Comparison of ENCODE assay signal across 29 cellular contexts in genomic region chr2:85723707-85724360, GRCh38. TPM values are rescaled to one million over a fixed set of nuclear protein-coding genes. Genes with fewer than 3 reads are reported as not detected.
DNase-seq lines count a peak whose midpoint lies in the region; ATAC-seq, FAIRE-seq and TF ChIP-seq lines count a peak whose summit lies in the region.
"Had no signal": no experiment of that assay in that cellular context is flagged by ENCODE, and none has a peak within 500 bp of the region (broad histone marks: within the 10 kb centered on the region; RNA-seq: fewer than 3 reads in every experiment).

No MANE protein-coding gene starts in this region.

- no peaks in the 10 kb centered on the region for H3K9me3 ChIP-seq in subcutaneous abdominal adipose tissue (ENCODE audit: control insufficient read depth in 5 of 5, low read length in 5 of 5)
- H3K9me3 ChIP-seq: mucosa of descending colon, transverse colon had no signal

- no peak for TF ChIP-seq POLR2A in GM12891 (IDR thresholded peaks at IDR 0.05; ENCODE audit: low read depth, low read length)

- no peak overlapping the region for H3K4me3 ChIP-seq in subcutaneous abdominal adipose tissue (ENCODE audit: low read depth in 1 of 5, low read length in 5 of 5)
- H3K4me3 ChIP-seq: mucosa of descending colon, PC-9, skin epidermis, transverse colon had no signal

- no peaks in the 10 kb centered on the region for H3K27me3 ChIP-seq in subcutaneous abdominal adipose tissue (ENCODE audit: control insufficient read depth in 5 of 5, insufficient read depth in 4 of 5, low read length in 5 of 5)

- peak overlapping the region; percentile 41 for H3K27ac ChIP-seq in subcutaneous abdominal adipose tissue (ENCODE audit: low read depth, low read length)
- H3K27ac ChIP-seq: PC-9, transverse colon had no signal

- H3K36me3 ChIP-seq in subcutaneous abdominal adipose tissue (ENCODE audit: control insufficient read depth in 5 of 5, insufficient read depth in 5 of 5, low read length in 5 of 5), result no peaks in the 10 kb centered on the region
- H3K36me3 ChIP-seq: transverse colon had no signal

- FAIRE-seq in GM12891 (lab: Jason Lieb, UNC), result no peak
- FAIRE-seq: H54 had no signal

- DNase-seq in EH (ENCODE audit: low read depth), result peak; percentile 87
- DNase-seq in amniotic epithelial cell (ENCODE audit: low read depth), result peak; percentile 44
- peak; percentile 72 for DNase-seq in hepatic stellate cell (ENCODE audit: low spot score)
- DNase-seq in COLO668 (lab: John Stamatoyannopoulos, UW; ENCODE audit: unreplicated experiment), result no peak
- no peak for DNase-seq in GM12891 (ENCODE audit: insufficient read length, low spot score)
- DNase-seq: activated B cell treated with CpG ODN at 0.5 μM for 24 hours; activated naive CD4-positive, alpha-beta T cell treated with anti-CD3 and anti-CD28 coated beads for 36 hours; activated T-cell treated with anti-CD3 and anti-CD28 coated beads, Interleukin-2, amount 50 U/mL, for 72 hours; amniotic stem cell; CD4-positive, alpha-beta memory T cell; islet precursor cell; left ventricle myocardium superior; mucosa of descending colon; NCI-H1105 treated with DMSO at 0.1 percent for 48 hours; NCI-H2029; NCI-H2227 treated with DMSO at 0.1 percent for 48 hours; NCI-H526 treated with DMSO at 0.1 percent for 48 hours; PC-9; SHP77; stimulated activated naive CD8-positive, alpha-beta T cell treated with anti-CD3 and anti-CD28 coated beads, Interleukin-15, amount 100 ng/mL, for 72 hours; T1000; transverse colon had no signal

- ATAC-seq in GM18873 (IDR thresholded peaks at IDR 0.05; ENCODE audit: low FRiP score, unreplicated experiment), result no peak
- ATAC-seq: activated T-cell treated with anti-CD3 and anti-CD28 coated beads, Interleukin-2, amount 50 U/mL, for 72 hours; esophagus mucosa; left ventricle myocardium superior; mucosa of descending colon; natural killer cell treated with Interleukin-12 subunit alpha and Interleukin-12 subunit beta and Interleukin-15 and Interleukin-18, amount 100 ng/mL, for 72 hours; stimulated activated naive CD8-positive, alpha-beta T cell treated with anti-CD3 and anti-CD28 coated beads, Interleukin-15, amount 100 ng/mL, for 72 hours had no signal

- H3K4me1 ChIP-seq in subcutaneous abdominal adipose tissue (ENCODE audit: control insufficient read depth in 5 of 5, insufficient read depth in 5 of 5, low read length in 5 of 5), result peaks cover 2 to 52% (median 48%) of the 10 kb centered on the region in 5 donors

- no peak overlapping the region for H3K9ac ChIP-seq in subcutaneous abdominal adipose tissue (ENCODE audit: low read length in 5 of 5)

TF ChIP-seq in GM12891, 5 proteins besides CTCF, POLR2A, EP300 and RAD21:
- TF ChIP-seq PAX5 (IDR thresholded peaks at IDR 0.05; ENCODE audit: insufficient read depth, low read length, severe bottlenecking) (no peak), POLR2AphosphoS5 (IDR thresholded peaks at IDR 0.05; ENCODE audit: low read depth, low read length) (no peak), SPI1 (IDR thresholded peaks at IDR 0.05; ENCODE audit: low read depth, low read length) (no peak)

RNA-seq across cellular contexts. Expression of gene GNLY, which starts 29.7 kb away (rescaled TPM):
- polyA plus RNA-seq in GM12891 (2012; ENCODE audit: low read depth, missing spikeins), result not detected
- polyA plus RNA-seq: AG04450 had no signal

RNA-seq across cellular contexts. Expression of gene ATOH8, which starts 30.0 kb away (rescaled TPM):
- polyA plus RNA-seq in GM12891 (2012; ENCODE audit: low read depth, missing spikeins), result 0.05 TPM
- polyA plus RNA-seq: CD4-positive, alpha-beta memory T cell had no signal

RNA-seq across cellular contexts. Expression of gene SFTPB, which starts 55.8 kb away (rescaled TPM):
- not detected for polyA plus RNA-seq in GM12891 (2012; ENCODE audit: low read depth, missing spikeins)
- polyA plus RNA-seq: AG04450; CD4-positive, alpha-beta memory T cell had no signal

Comparison
In these comparisons a context has a peak if more than half of its experiments do, and no peak if none do; other contexts are left out.
1. DNase-seq: peak in EH (single experiment), amniotic epithelial cell (single experiment) and hepatic stellate cell (single experiment); none in COLO668 (single experiment) and GM12891 (single experiment).